31 cellular contexts compared by ENCODE assay signal in the genomic region with DNA sequence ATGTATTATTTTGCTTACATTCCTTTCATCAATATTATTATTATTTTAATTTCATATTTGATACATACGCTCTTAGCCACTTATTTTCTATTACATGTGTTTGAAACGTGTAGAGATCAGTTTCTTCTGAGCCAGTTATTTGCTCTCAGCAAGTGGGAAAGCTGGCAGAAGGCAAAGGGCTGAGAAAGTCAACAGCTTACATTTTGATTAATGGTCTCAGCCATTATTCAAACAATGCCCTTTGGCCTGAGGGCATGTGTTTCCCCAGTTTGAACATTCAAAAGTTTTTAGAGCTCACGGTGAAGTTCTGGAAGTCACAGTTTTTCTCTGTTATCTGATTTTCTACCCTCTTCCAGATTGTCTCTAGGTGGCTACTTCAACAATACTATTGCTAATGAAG.
"Had no signal": no experiment of that assay in that cellular context is flagged by ENCODE, and none has a peak within 500 bp of the region (broad histone marks: within the 10 kb centered on the region; RNA-seq: fewer than 3 reads in every experiment).

No MANE protein-coding gene starts in this region.

- DNase-seq: activated CD4-positive, alpha-beta T cell treated with anti-CD3 and anti-CD28 coated beads for 4 hours; activated CD4-positive, alpha-beta T cell treated with anti-CD3 and anti-CD28 coated beads, Interleukin-2, amount 50 U/mL, for 4 hours; activated CD8-positive, alpha-beta memory T cell treated with anti-CD3 and anti-CD28 coated beads for 24 hours; activated effector memory CD4-positive, alpha-beta T cell treated with anti-CD3 and anti-CD28 coated beads, Interleukin-2, amount 50 U/mL, for 16 hours; activated naive CD4-positive, alpha-beta T cell treated with anti-CD3 and anti-CD28 coated beads for 36 hours; activated naive CD8-positive, alpha-beta T cell treated with anti-CD3 and anti-CD28 coated beads, Interleukin-2, amount 10 ng/mL, durations not matched to agents 7 days and 5 days; brain microvascular endothelial cell; caudate nucleus; cortex of kidney; left colon; mammary epithelial cell; naive B cell; psoas muscle; sigmoid colon; small intestine; stimulated activated CD4-positive, alpha-beta T cell treated with anti-CD3 and anti-CD28 coated beads, Interleukin-4, amount 100 ng/mL, for 24 hours; stimulated activated naive CD8-positive, alpha-beta T cell treated with anti-CD3 and anti-CD28 coated beads, Interleukin-15, amount 100 ng/mL, for 72 hours; substantia nigra; upper lobe of left lung had no signal

- H3K27me3 Mint-ChIP-seq: activated naive CD8-positive, alpha-beta T cell treated with anti-CD3 and anti-CD28 coated beads, Interleukin-2, amount 10 ng/mL, durations not matched to agents 7 days and 5 days; stimulated activated naive CD8-positive, alpha-beta T cell treated with anti-CD3 and anti-CD28 coated beads, Interleukin-15, amount 100 ng/mL, for 72 hours had no signal

- H3K9me3 Mint-ChIP-seq: activated naive CD4-positive, alpha-beta T cell treated with anti-CD3 and anti-CD28 coated beads for 36 hours; mesothelial cell of epicardium; stimulated activated effector memory CD8-positive, alpha-beta T cell treated with anti-CD3 and anti-CD28 coated beads, Interleukin-12 subunit alpha, Interleukin-12 subunit beta, amount 100 ng/mL, for 72 hours; stimulated activated naive CD8-positive, alpha-beta T cell treated with anti-CD3 and anti-CD28 coated beads, Interleukin-15, amount 100 ng/mL, for 72 hours had no signal

- H3K27ac Mint-ChIP-seq: activated naive CD4-positive, alpha-beta T cell treated with anti-CD3 and anti-CD28 coated beads for 36 hours; activated naive CD8-positive, alpha-beta T cell treated with anti-CD3 and anti-CD28 coated beads, Interleukin-2, amount 10 ng/mL, durations not matched to agents 7 days and 5 days; activated T-helper 1 cell treated with anti-CD3 and anti-CD28 coated beads, Interleukin-12 subunit alpha, Interleukin-12 subunit beta, Interleukin-2, Interleukin-4 antibody, amounts not matched to agents 30 ng/mL and 10 ng/mL and 1 ng/mL, durations not matched to agents 14 hours and 24 hours and 36 hours; mesothelial cell of epicardium; naive B cell; stimulated activated effector memory CD8-positive, alpha-beta T cell treated with anti-CD3 and anti-CD28 coated beads, Interleukin-12 subunit alpha, Interleukin-12 subunit beta, amount 100 ng/mL, for 72 hours; stimulated activated naive CD8-positive, alpha-beta T cell treated with anti-CD3 and anti-CD28 coated beads, Interleukin-15, amount 100 ng/mL, for 72 hours had no signal

- H3K4me3 ChIP-seq: ascending aorta, gastroesophageal sphincter, hepatocyte, psoas muscle, sigmoid colon, upper lobe of left lung, vagina had no signal

- H3K9me3 ChIP-seq: ascending aorta, gastroesophageal sphincter, psoas muscle, sigmoid colon, upper lobe of left lung, vagina had no signal

- H3K27ac ChIP-seq: ascending aorta, brain microvascular endothelial cell, gastroesophageal sphincter, hepatocyte, parathyroid adenoma, psoas muscle, sigmoid colon, upper lobe of left lung, vagina, VCaP had no signal

- H3K27me3 ChIP-seq: ascending aorta, brain microvascular endothelial cell, gastroesophageal sphincter, hepatocyte, sigmoid colon, upper lobe of left lung, vagina had no signal

- ATAC-seq: gastroesophageal sphincter; left colon; psoas muscle; stimulated activated effector memory CD8-positive, alpha-beta T cell treated with anti-CD3 and anti-CD28 coated beads, Interleukin-12 subunit alpha, Interleukin-12 subunit beta, amount 100 ng/mL, for 72 hours; stimulated activated naive CD8-positive, alpha-beta T cell treated with anti-CD3 and anti-CD28 coated beads, Interleukin-15, amount 100 ng/mL, for 72 hours had no signal

- FAIRE-seq: endothelial cell of umbilical vein, keratinocyte, small intestine, TTC549 had no signal

- H3K4me3 Mint-ChIP-seq: activated naive CD4-positive, alpha-beta T cell treated with anti-CD3 and anti-CD28 coated beads for 36 hours; activated naive CD8-positive, alpha-beta T cell treated with anti-CD3 and anti-CD28 coated beads, Interleukin-2, amount 10 ng/mL, durations not matched to agents 7 days and 5 days; activated T-helper 1 cell treated with anti-CD3 and anti-CD28 coated beads, Interleukin-12 subunit alpha, Interleukin-12 subunit beta, Interleukin-2, Interleukin-4 antibody, amounts not matched to agents 30 ng/mL and 10 ng/mL and 1 ng/mL, durations not matched to agents 14 hours and 24 hours and 36 hours; mesothelial cell of epicardium; naive B cell; stimulated activated effector memory CD8-positive, alpha-beta T cell treated with anti-CD3 and anti-CD28 coated beads, Interleukin-12 subunit alpha, Interleukin-12 subunit beta, amount 100 ng/mL, for 72 hours; stimulated activated naive CD8-positive, alpha-beta T cell treated with anti-CD3 and anti-CD28 coated beads, Interleukin-15, amount 100 ng/mL, for 72 hours had no signal

- H3K4me1 Mint-ChIP-seq: activated naive CD8-positive, alpha-beta T cell treated with anti-CD3 and anti-CD28 coated beads, Interleukin-2, amount 10 ng/mL, durations not matched to agents 7 days and 5 days; mesothelial cell of epicardium; naive B cell; stimulated activated effector memory CD8-positive, alpha-beta T cell treated with anti-CD3 and anti-CD28 coated beads, Interleukin-12 subunit alpha, Interleukin-12 subunit beta, amount 100 ng/mL, for 72 hours; stimulated activated naive CD8-positive, alpha-beta T cell treated with anti-CD3 and anti-CD28 coated beads, Interleukin-15, amount 100 ng/mL, for 72 hours had no signal

- H3K4me1 ChIP-seq: ascending aorta, parathyroid adenoma, psoas muscle, sigmoid colon, upper lobe of left lung, vagina had no signal

- H3K36me3 ChIP-seq: ascending aorta, brain microvascular endothelial cell, gastroesophageal sphincter, sigmoid colon, upper lobe of left lung, vagina had no signal

- H3K36me3 Mint-ChIP-seq: activated naive CD8-positive, alpha-beta T cell treated with anti-CD3 and anti-CD28 coated beads, Interleukin-2, amount 10 ng/mL, durations not matched to agents 7 days and 5 days; mesothelial cell of epicardium; naive B cell; stimulated activated effector memory CD8-positive, alpha-beta T cell treated with anti-CD3 and anti-CD28 coated beads, Interleukin-12 subunit alpha, Interleukin-12 subunit beta, amount 100 ng/mL, for 72 hours had no signal
